20 cellular contexts compared by ENCODE assay signal in the genomic region with DNA sequence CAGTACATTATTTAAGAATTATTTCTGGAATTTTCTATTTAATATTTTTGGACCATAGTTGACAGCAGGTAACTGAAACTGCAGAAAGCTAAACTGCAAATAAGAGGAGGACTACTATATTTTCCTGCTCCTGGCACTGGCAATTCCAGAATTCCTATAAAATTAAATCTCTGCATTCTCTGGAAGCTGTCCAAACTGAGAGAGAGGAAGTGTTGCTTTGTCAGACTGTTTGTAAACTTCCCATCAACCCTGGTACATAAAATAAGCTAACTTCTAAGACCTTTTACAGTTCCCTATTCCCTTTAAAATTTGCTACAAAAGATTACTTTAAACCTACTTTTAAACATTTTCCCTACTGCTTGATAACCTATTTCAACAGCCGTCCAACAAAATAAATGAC.
DNase-seq lines count a peak whose midpoint lies in the region; ATAC-seq, FAIRE-seq and TF ChIP-seq lines count a peak whose summit lies in the region.
"Had no signal": no experiment of that assay in that cellular context is flagged by ENCODE, and none has a peak within 500 bp of the region (broad histone marks: within the 10 kb centered on the region; RNA-seq: fewer than 3 reads in every experiment).

No MANE protein-coding gene starts in this region.

- no peak overlapping the region for H3K4me3 ChIP-seq in fibroblast of mammary gland (ENCODE audit: control insufficient read depth, low read depth, low read length)
- H3K4me3 ChIP-seq: BLaER1, HAP-1, tibial nerve had no signal

- no peak for TF ChIP-seq POLR2A in H54 (IDR thresholded peaks at IDR 0.05; ENCODE audit: low read depth, low read length)

- ATAC-seq in activated naive CD4-positive, alpha-beta T cell treated with anti-CD3 and anti-CD28 coated beads, Interleukin-2, amount 50 U/mL, for 72 hours: no peak
- ATAC-seq: WTC11 had no signal

- DNase-seq in H54 (ENCODE audit: insufficient read length, low spot score) (peak; percentile 5), RPMI7951 (ENCODE audit: low read depth) (peak; percentile 18), fibroblast of mammary gland (ENCODE audit: low read depth) (peak; percentile 38), renal cortical epithelial cell (ENCODE audit: low read depth) (peak; percentile 19), activated gamma-delta T cell (lab: John Stamatoyannopoulos, UW) (no peak), MV-4-11 (lab: John Stamatoyannopoulos, UW) (no peak)
- DNase-seq in activated naive CD4-positive, alpha-beta T cell treated with anti-CD3 and anti-CD28 coated beads, Interleukin-2, amount 50 U/mL, for 72 hours (ENCODE audit: low spot score in 2 of 2): no peak
- DNase-seq: amniotic stem cell; head of caudate nucleus; midbrain; NCI-H446; SHP77 treated with DMSO at 0.1 percent for 48 hours; stimulated activated CD4-positive, alpha-beta T cell treated with anti-CD3 and anti-CD28 coated beads, Interleukin-15, amount 100 ng/mL, for 24 hours; stimulated activated naive CD4-positive, alpha-beta T cell; T-helper 2 cell had no signal

- no peak for TF ChIP-seq CTCF in fibroblast of mammary gland (conservative IDR thresholded peaks at IDR 0.05; ENCODE audit: control insufficient read depth, insufficient read depth, low read depth, low read length)

- H3K36me3 Mint-ChIP-seq in activated naive CD4-positive, alpha-beta T cell treated with anti-CD3 and anti-CD28 coated beads, Interleukin-2, amount 50 U/mL, for 72 hours: peaks cover 17 to 35% of the 10 kb centered on the region in 2 donors

- peak; percentile 20 for FAIRE-seq in H54 (lab: Jason Lieb, UNC)
- FAIRE-seq: GM18507 had no signal

- H3K9me3 Mint-ChIP-seq in activated naive CD4-positive, alpha-beta T cell treated with anti-CD3 and anti-CD28 coated beads, Interleukin-2, amount 50 U/mL, for 72 hours: peaks cover 14 to 23% of the 10 kb centered on the region in 2 donors

- H3K27ac Mint-ChIP-seq in activated naive CD4-positive, alpha-beta T cell treated with anti-CD3 and anti-CD28 coated beads, Interleukin-2, amount 50 U/mL, for 72 hours: no peak overlapping the region
- H3K27ac Mint-ChIP-seq: WTC11 had no signal

Comparison
In these comparisons a context has a peak if more than half of its experiments do, and no peak if none do; other contexts are left out.
1. DNase-seq: peak in H54 (single experiment), RPMI7951 (single experiment), fibroblast of mammary gland (single experiment) and renal cortical epithelial cell (single experiment); none in activated naive CD4-positive, alpha-beta T cell treated with anti-CD3 and anti-CD28 coated beads, Interleukin-2, amount 50 U/mL, for 72 hours (0 of 2), activated gamma-delta T cell (single experiment) and MV-4-11 (single experiment).